23 cellular contexts compared by ENCODE assay signal in the genomic region with DNA sequence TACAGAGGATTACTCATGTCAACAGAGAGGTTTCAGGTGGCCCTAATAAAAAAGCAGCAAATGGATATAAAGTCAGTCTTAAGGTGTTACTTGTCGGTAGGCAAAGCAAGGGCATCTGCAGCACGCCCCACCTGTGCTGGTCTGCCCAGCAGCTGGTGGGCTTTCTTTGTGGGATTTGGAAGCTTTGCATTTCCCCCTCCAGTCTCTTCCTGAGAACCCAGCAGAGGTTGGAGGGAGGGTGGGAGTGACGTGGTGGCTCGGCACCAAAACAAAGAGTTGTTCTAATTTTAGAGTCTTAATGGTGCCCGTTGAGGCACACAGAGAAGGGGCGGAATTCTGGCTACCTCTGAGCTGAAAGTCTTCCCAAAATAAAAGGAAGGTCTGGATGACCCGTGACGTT. TPM values are rescaled to one million over a fixed set of nuclear protein-coding genes. Genes with fewer than 3 reads are reported as not detected.
A peak's percentile ranks its signal among the peaks of the same experiment; 100 is the strongest.
DNase-seq lines count a peak whose midpoint lies in the region; TF ChIP-seq lines count a peak whose summit lies in the region.
"Had no signal": no experiment of that assay in that cellular context is flagged by ENCODE, and none has a peak within 500 bp of the region (broad histone marks: within the 10 kb centered on the region; RNA-seq: fewer than 3 reads in every experiment).

No MANE protein-coding gene starts in this region.

- no peaks in the 10 kb centered on the region for H3K36me3 Mint-ChIP-seq in Calu3 (ENCODE audit: insufficient read depth, unreplicated experiment)

- DNase-seq in NCI-H1417 (lab: John Stamatoyannopoulos, UW), result peak in 2 of 3 experiments; percentile 27 to 59
- no peak for DNase-seq in NCI-H1417 treated with DMSO at 0.1 percent for 48 hours (lab: John Stamatoyannopoulos, UW)
- DNase-seq in NCI-H69 (lab: John Stamatoyannopoulos, UW), result peak; percentile 41
- DNase-seq in mesenteric fat pad (ENCODE audit: low spot score), result peak; percentile 55
- DNase-seq in Calu3, result no peak
- DNase-seq in stimulated activated CD4-positive, alpha-beta T cell treated with anti-CD3 and anti-CD28 coated beads, Interleukin-1b, Interleukin-23, amount 100 ng/mL, for 48 hours, result no peak
- no peak for DNase-seq in adrenal gland
- DNase-seq: activated CD4-positive, alpha-beta T cell treated with anti-CD3 and anti-CD28 coated beads for 1 hour; activated CD8-positive, alpha-beta T cell treated with anti-CD3 and anti-CD28 coated beads, Interleukin-2, amount 10 ng/mL, durations not matched to agents 7 days and 5 days; activated gamma-delta T cell; colonic mucosa; effector memory CD4-positive, alpha-beta T cell; GF-D8; H9; NCI-H1436; NCI-H2081 treated with DMSO at 0.1 percent for 48 hours; thyroid gland had no signal

- no peaks in the 10 kb centered on the region for H3K9me3 Mint-ChIP-seq in Calu3 (ENCODE audit: low read depth, unreplicated experiment)
- H3K9me3 Mint-ChIP-seq: H9; stimulated activated naive CD8-positive, alpha-beta T cell treated with anti-CD3 and anti-CD28 coated beads, Interleukin-15, Interleukin-2, amounts not matched to agents 100 ng/mL and 50 ng/mL, for 24 hours had no signal

- H3K36me3 ChIP-seq in BLaER1 (no peaks in the 10 kb centered on the region), adrenal gland (replicated peaks in 1 of 2) (no peaks in the 10 kb centered on the region)
- H3K36me3 ChIP-seq: colonic mucosa, thyroid gland, vagina had no signal

- no peaks in the 10 kb centered on the region for H3K4me1 Mint-ChIP-seq in Calu3 (ENCODE audit: low read depth, unreplicated experiment)

- H3K9me3 ChIP-seq in BLaER1 (no peaks in the 10 kb centered on the region), adrenal gland (replicated peaks in 1 of 3) (no peaks in the 10 kb centered on the region)
- H3K9me3 ChIP-seq: colonic mucosa, thyroid gland, vagina had no signal

- no peak overlapping the region for H3K4me3 ChIP-seq in BLaER1
- H3K4me3 ChIP-seq in adrenal gland, result no peak overlapping the region
- H3K4me3 ChIP-seq: colonic mucosa, SJSA1, thyroid gland, vagina had no signal

- no peak for TF ChIP-seq POLR2A in adrenal gland (IDR thresholded peaks at IDR 0.05)

- H3K4me2 ChIP-seq in BLaER1, result peak overlapping the region; percentile 93

- peak overlapping the region; percentile 70 for H3K9ac ChIP-seq in BLaER1

- H3K4me3 Mint-ChIP-seq in Calu3 (ENCODE audit: low read depth, unreplicated experiment), result no peak overlapping the region
- H3K4me3 Mint-ChIP-seq: activated CD8-positive, alpha-beta T cell treated with anti-CD3 and anti-CD28 coated beads, Interleukin-2, amount 10 ng/mL, durations not matched to agents 7 days and 5 days; H9; stimulated activated naive CD8-positive, alpha-beta T cell treated with anti-CD3 and anti-CD28 coated beads, Interleukin-15, Interleukin-2, amounts not matched to agents 100 ng/mL and 50 ng/mL, for 24 hours had no signal

- peaks cover 1% of the 10 kb centered on the region for H4K20me1 ChIP-seq in BLaER1

- H3K27me3 ChIP-seq in BLaER1, result no peaks in the 10 kb centered on the region
- no peaks in the 10 kb centered on the region for H3K27me3 ChIP-seq in adrenal gland
- H3K27me3 ChIP-seq: colonic mucosa, SJSA1, thyroid gland, vagina had no signal

- H3K27me3 Mint-ChIP-seq in Calu3 (ENCODE audit: unreplicated experiment), result peaks cover 10% of the 10 kb centered on the region

- no peak for TF ChIP-seq CTCF in Calu3 (IDR thresholded peaks at IDR 0.05; ENCODE audit: unreplicated experiment)
- TF ChIP-seq CTCF in adrenal gland (IDR thresholded peaks at IDR 0.05), result no peak

- CTCF ChIA-PET in Calu3 (lab: Charles Lee), result no interaction called here

- no peak overlapping the region for H3K27ac Mint-ChIP-seq in Calu3 (ENCODE audit: unreplicated experiment)
- H3K27ac Mint-ChIP-seq: activated CD8-positive, alpha-beta T cell treated with anti-CD3 and anti-CD28 coated beads, Interleukin-2, amount 10 ng/mL, durations not matched to agents 7 days and 5 days; H9; stimulated activated naive CD8-positive, alpha-beta T cell treated with anti-CD3 and anti-CD28 coated beads, Interleukin-15, Interleukin-2, amounts not matched to agents 100 ng/mL and 50 ng/mL, for 24 hours had no signal

- WGBS in adrenal gland, 4 donors, result 40 to 46% (median 41%) methylated on average over 8 of the region's 8 CpGs

- peak overlapping the region; percentile 88 for H3K27ac ChIP-seq in BLaER1
- no peak overlapping the region for H3K27ac ChIP-seq in adrenal gland
- H3K27ac ChIP-seq: colonic mucosa, SJSA1, thyroid gland, vagina had no signal

- H3K4me1 ChIP-seq in BLaER1 (peaks cover 83% of the 10 kb centered on the region), adrenal gland (replicated peaks in 1 of 2) (no peaks in the 10 kb centered on the region)
- H3K4me1 ChIP-seq: thyroid gland, vagina had no signal

- no TSS peak for BruUV-seq in Calu3 (replicated peaks; lab: Mats Ljungman, UMichigan)

- intact Hi-C loops in Calu3 (cut with micrococcal nuclease; ENCODE audit: unreplicated experiment) (no loop called here), adrenal gland (cut with DNase I) (no loop called here)

RNA-seq across cellular contexts. Expression of a gene that starts 4.8 kb away (rescaled TPM):
- 32.4 TPM for total RNA-seq in mesenteric fat pad
- total RNA-seq in Calu3 (2022), result 0.78 and 1.4 TPM in 2 replicates
- 10 to 100 TPM in 3 of 8 donors, 1 to 10 TPM in 5; 1.7 to 12.0 (median 7.4) TPM for total RNA-seq in adrenal gland
- polyA plus RNA-seq in adrenal gland, result 10 to 100 TPM in 1 of 3 donors, 1 to 10 TPM in 2; 3.3 to 15.8 (median 4.2) TPM
- total RNA-seq: A172, epithelial cell of proximal tubule had no signal

Comparison
In these comparisons a context has a peak if more than half of its experiments do, and no peak if none do; other contexts are left out.
1. DNase-seq: peak in NCI-H1417 (2 of 3), NCI-H69 (single experiment) and mesenteric fat pad (single experiment); none in NCI-H1417 treated with DMSO at 0.1 percent for 48 hours (single experiment), Calu3 (single experiment), stimulated activated CD4-positive, alpha-beta T cell treated with anti-CD3 and anti-CD28 coated beads, Interleukin-1b, Interleukin-23, amount 100 ng/mL, for 48 hours (single experiment) and adrenal gland (0 of 7).